In the genomic region with DNA sequence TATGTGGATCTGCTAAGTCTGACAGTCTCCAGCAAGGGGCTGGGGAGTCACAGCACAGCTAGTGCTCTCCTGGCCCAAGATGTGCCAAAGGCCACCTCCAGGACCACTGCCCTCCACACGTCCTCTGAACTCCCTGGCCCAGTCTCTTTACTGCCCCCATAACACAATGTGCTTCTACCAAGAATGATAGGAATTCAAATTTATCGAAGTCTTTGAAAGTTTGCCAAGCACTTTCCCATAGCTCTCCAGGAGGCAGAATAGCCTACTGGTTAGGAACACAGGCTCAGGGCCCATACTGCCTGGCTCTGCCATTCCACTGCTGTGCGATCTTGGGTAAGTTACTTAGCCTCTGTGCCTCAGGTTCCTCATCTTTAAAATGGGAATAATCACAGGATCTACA, we compare ENCODE assay signal across 25 cellular contexts.
DNase-seq lines count a peak whose midpoint lies in the region; ATAC-seq, FAIRE-seq and TF ChIP-seq lines count a peak whose summit lies in the region.
"Had no signal": no experiment of that assay in that cellular context is flagged by ENCODE, and none has a peak within 500 bp of the region (broad histone marks: within the 10 kb centered on the region; RNA-seq: fewer than 3 reads in every experiment).

No MANE protein-coding gene starts in this region.

- BruUV-seq in HepG2 (replicated peaks; lab: Mats Ljungman, UMichigan) = no TSS peak

- H3K4me1 ChIP-seq in astrocyte (ENCODE audit: insufficient read depth, low read length) = peaks cover 8% of the 10 kb centered on the region
- H3K4me1 ChIP-seq in lower lobe of right lung = no peaks in the 10 kb centered on the region
- peaks cover 0 to 2% (median 0%) of the 10 kb centered on the region in 4 donors for H3K4me1 ChIP-seq in sigmoid colon
- H3K4me1 ChIP-seq in HepG2 (ENCODE audit: insufficient read depth, low read length) = no peaks in the 10 kb centered on the region
- H3K4me1 ChIP-seq: colonic mucosa, esophagus squamous epithelium, HAP-1, suprapubic skin had no signal

- H2AFZ ChIP-seq in astrocyte (ENCODE audit: low read depth, low read length) = peak overlapping the region; percentile 34
- H2AFZ ChIP-seq in HepG2 (ENCODE audit: low read length) = no peak overlapping the region

- H3K4me3 ChIP-seq in astrocyte (ENCODE audit: insufficient read depth, low read depth, low read length) = no peak overlapping the region
- H3K4me3 ChIP-seq in lower lobe of right lung = no peak overlapping the region
- no peak overlapping the region for H3K4me3 ChIP-seq in sigmoid colon
- H3K4me3 ChIP-seq in HepG2 (replicated peaks in 1 of 3; ENCODE audit: insufficient read depth in 1 of 3, low read depth in 2 of 3, low read length in 3 of 3) = no peak overlapping the region
- H3K4me3 ChIP-seq: cardiac muscle cell, colonic mucosa, esophagus squamous epithelium, HAP-1, mucosa of descending colon, suprapubic skin had no signal

- H3K4me3 Mint-ChIP-seq in astrocyte (ENCODE audit: unreplicated experiment) = no peak overlapping the region
- H3K4me3 Mint-ChIP-seq: activated CD4-positive, alpha-beta T cell treated with anti-CD3 and anti-CD28 coated beads for 36 hours; activated CD8-positive, alpha-beta T cell treated with anti-CD3 and anti-CD28 coated beads, Interleukin-2, amount 10 ng/mL, durations not matched to agents 7 days and 5 days; activated naive CD4-positive, alpha-beta T cell treated with anti-CD3 and anti-CD28 coated beads, Interleukin-2, amount 50 U/mL, for 24 hours; B cell; CD8-positive, alpha-beta memory T cell had no signal

- H4K20me1 ChIP-seq in astrocyte (ENCODE audit: insufficient read depth, low read length) (no peaks in the 10 kb centered on the region), HepG2 (ENCODE audit: insufficient read depth, low read length) (no peaks in the 10 kb centered on the region)

- TF ChIP-seq POLR2A in sigmoid colon (IDR thresholded peaks at IDR 0.05) (no peak), HepG2 (IDR thresholded peaks at IDR 0.05; ENCODE audit: insufficient read depth in 1 of 2, low read depth in 2 of 2, low read length in 2 of 2) (no peak)

- POLR2A ChIA-PET in HepG2 (lab: Yijun Ruan, JAX) = no interaction called here

- no peak for TF ChIP-seq EP300 in sigmoid colon (IDR thresholded peaks at IDR 0.05)
- TF ChIP-seq EP300 in HepG2 (IDR thresholded peaks at IDR 0.05; ENCODE audit: low read depth in 2 of 2, low read length in 2 of 2) = no peak
- TF ChIP-seq EP300 in HepG2 (CRISPR knock-in tag; IDR thresholded peaks at IDR 0.05; ENCODE audit: borderline replicate concordance) = no peak

- H3K4me1 Mint-ChIP-seq in astrocyte (ENCODE audit: low read depth, unreplicated experiment) = peaks cover 57% of the 10 kb centered on the region

- TF ChIP-seq RAD21 in HepG2 (CRISPR knock-in tag; IDR thresholded peaks at IDR 0.05) = no peak

- H3K27ac ChIP-seq in astrocyte (ENCODE audit: low read depth, low read length) (no peak overlapping the region), lower lobe of right lung (peak overlapping the region; percentile 36), sigmoid colon (peak overlapping the region; percentile 34 to 52 (median 44)), HepG2 (ENCODE audit: extremely low read length, insufficient read depth, low read length) (no peak overlapping the region)
- H3K27ac ChIP-seq: cardiac muscle cell, colonic mucosa, suprapubic skin had no signal

- H3K9ac ChIP-seq in astrocyte (ENCODE audit: low read length) = no peak overlapping the region
- H3K9ac ChIP-seq in HepG2 (ENCODE audit: insufficient read depth, low read depth, low read length) = no peak overlapping the region

- FAIRE-seq in astrocyte (lab: Jason Lieb, UNC) = peak; percentile 29
- no peak for FAIRE-seq in HepG2 (lab: Jason Lieb, UNC)
- FAIRE-seq: islet of Langerhans had no signal

- H3K9me3 Mint-ChIP-seq in astrocyte (ENCODE audit: unreplicated experiment) = no peaks in the 10 kb centered on the region
- H3K9me3 Mint-ChIP-seq: activated naive CD4-positive, alpha-beta T cell treated with anti-CD3 and anti-CD28 coated beads, Interleukin-2, amount 50 U/mL, for 24 hours; activated T-helper 2 cell treated with anti-CD3 and anti-CD28 coated beads, Interferon-gamma antibody, Interleukin-2, Interleukin-4, amounts not matched to agents 10 μg/mL and 5 μg/mL and 100 μg/mL, durations not matched to agents 14 hours and 24 hours and 36 hours; CD8-positive, alpha-beta memory T cell had no signal

- 74 to 84% methylated on average over 3 of the region's 3 CpGs for WGBS in sigmoid colon, 2 donors
- WGBS in HepG2 (ENCODE audit: low lambda C conversion rate) = no CpG with 5 or more reads among the region's 3 CpGs

- H3K9me3 ChIP-seq in astrocyte (ENCODE audit: insufficient read depth, low read depth, low read length) (no peaks in the 10 kb centered on the region), lower lobe of right lung (no peaks in the 10 kb centered on the region), sigmoid colon (no peaks in the 10 kb centered on the region), HepG2 (ENCODE audit: low read length) (no peaks in the 10 kb centered on the region)
- H3K9me3 ChIP-seq: colonic mucosa, esophagus squamous epithelium, HAP-1, mucosa of descending colon, suprapubic skin had no signal

- peaks cover 1% of the 10 kb centered on the region for H3K36me3 Mint-ChIP-seq in astrocyte (ENCODE audit: low read depth, unreplicated experiment)
- H3K36me3 Mint-ChIP-seq: activated naive CD4-positive, alpha-beta T cell treated with anti-CD3 and anti-CD28 coated beads, Interleukin-2, amount 50 U/mL, for 24 hours; CD8-positive, alpha-beta memory T cell had no signal

- no peaks in the 10 kb centered on the region for H3K27me3 Mint-ChIP-seq in astrocyte (ENCODE audit: low read depth, unreplicated experiment)
- H3K27me3 Mint-ChIP-seq: activated naive CD4-positive, alpha-beta T cell treated with anti-CD3 and anti-CD28 coated beads, Interleukin-2, amount 50 U/mL, for 24 hours had no signal

- no peak for ATAC-seq in lower lobe of right lung
- ATAC-seq in HG03139 (IDR thresholded peaks at IDR 0.05; ENCODE audit: unreplicated experiment) = no peak
- ATAC-seq in GM21447 (IDR thresholded peaks at IDR 0.05; ENCODE audit: unreplicated experiment) = no peak
- ATAC-seq in HepG2 = no peak
- ATAC-seq in HG03342 (IDR thresholded peaks at IDR 0.05; ENCODE audit: unreplicated experiment) = no peak
- ATAC-seq: activated CD4-positive, alpha-beta T cell treated with anti-CD3 and anti-CD28 coated beads for 36 hours; activated CD8-positive, alpha-beta T cell treated with anti-CD3 and anti-CD28 coated beads, Interleukin-2, amount 10 ng/mL, durations not matched to agents 7 days and 5 days; mucosa of descending colon had no signal

- no peak overlapping the region for H3K27ac Mint-ChIP-seq in astrocyte (ENCODE audit: unreplicated experiment)
- H3K27ac Mint-ChIP-seq: activated CD4-positive, alpha-beta T cell treated with anti-CD3 and anti-CD28 coated beads for 36 hours; activated CD8-positive, alpha-beta T cell treated with anti-CD3 and anti-CD28 coated beads, Interleukin-2, amount 10 ng/mL, durations not matched to agents 7 days and 5 days; activated naive CD4-positive, alpha-beta T cell treated with anti-CD3 and anti-CD28 coated beads, Interleukin-2, amount 50 U/mL, for 24 hours; activated T-helper 2 cell treated with anti-CD3 and anti-CD28 coated beads, Interferon-gamma antibody, Interleukin-2, Interleukin-4, amounts not matched to agents 10 μg/mL and 5 μg/mL and 100 μg/mL, durations not matched to agents 14 hours and 24 hours and 36 hours; B cell had no signal

- in situ Hi-C loops in HepG2 (cut with HindIII; ENCODE audit: extremely low pct_ligation_motif_present, low pct_unique_long_range_greater_than_20kb) = loop anchor here (10.0 kb wide), 1 partner anchor 127 kb away; no protein-coding TSS in a partner anchor

- intact Hi-C loops in lower lobe of right lung (cut with DNase I) (no loop called here), sigmoid colon (cut with DNase I) (no loop called here), HepG2 (cut with micrococcal nuclease; ENCODE audit: unreplicated experiment) (no loop called here)

- H3K79me2 ChIP-seq in astrocyte (ENCODE audit: insufficient read depth, low read length) (no peaks in the 10 kb centered on the region), HepG2 (ENCODE audit: insufficient read depth, low read length) (no peaks in the 10 kb centered on the region)

- H3K4me2 ChIP-seq in astrocyte (ENCODE audit: low read length) (peak overlapping the region; percentile 13), HepG2 (ENCODE audit: low read depth, low read length) (no peak overlapping the region)

- H3K36me3 ChIP-seq in astrocyte (ENCODE audit: insufficient read depth, low read length) = no peaks in the 10 kb centered on the region
- H3K36me3 ChIP-seq in lower lobe of right lung = no peaks in the 10 kb centered on the region
- H3K36me3 ChIP-seq in sigmoid colon = no peaks in the 10 kb centered on the region
- H3K36me3 ChIP-seq in HepG2 (replicated peaks in 1 of 2; ENCODE audit: control insufficient read depth in 1 of 2, insufficient read depth in 2 of 2, low read length in 2 of 2) = no peaks in the 10 kb centered on the region
- H3K36me3 ChIP-seq: cardiac muscle cell, colonic mucosa, esophagus squamous epithelium, HAP-1, suprapubic skin had no signal

- CTCF ChIA-PET in HepG2 (lab: Yijun Ruan, JAX; ENCODE audit: low intra/inter-chr PET ratio, low total read pairs) = no interaction called here

- TF ChIP-seq CTCF in astrocyte (IDR thresholded peaks at IDR 0.05; ENCODE audit: insufficient read depth, low read depth, low read length) (no peak), lower lobe of right lung (IDR thresholded peaks at IDR 0.05) (no peak), sigmoid colon (IDR thresholded peaks at IDR 0.05) (no peak), HepG2 (CRISPR knock-in tag; IDR thresholded peaks at IDR 0.05) (no peak)

- no peaks in the 10 kb centered on the region for H3K27me3 ChIP-seq in astrocyte (ENCODE audit: insufficient read depth, low read length)
- no peaks in the 10 kb centered on the region for H3K27me3 ChIP-seq in lower lobe of right lung (ENCODE audit: low read depth)
- peaks cover 0 to 2% (median 0%) of the 10 kb centered on the region in 3 donors for H3K27me3 ChIP-seq in sigmoid colon
- peaks cover 0 to 1% of the 10 kb centered on the region in 2 experiments; a peak in 1 of 5 replicates for H3K27me3 ChIP-seq in HepG2 (ENCODE audit: control insufficient read depth in 1 of 2, insufficient read depth in 2 of 2, low read length in 2 of 2)
- H3K27me3 ChIP-seq: cardiac muscle cell, colonic mucosa, esophagus squamous epithelium, suprapubic skin had no signal

- peak; percentile 30 for DNase-seq in EH (ENCODE audit: low read depth)
- DNase-seq in astrocyte (ENCODE audit: low read depth) = no peak
- DNase-seq in lower lobe of right lung = no peak
- DNase-seq in sigmoid colon = no peak
- no peak for DNase-seq in HepG2 (ENCODE audit: low spot score)
- DNase-seq: activated CD4-positive, alpha-beta T cell treated with anti-CD3 and anti-CD28 coated beads for 36 hours; activated CD8-positive, alpha-beta T cell treated with anti-CD3 and anti-CD28 coated beads, Interleukin-2, amount 10 ng/mL, durations not matched to agents 7 days and 5 days; CD8-positive, alpha-beta memory T cell; colonic mucosa; esophagus squamous epithelium; NCI-H1694; posterior cingulate gyrus; stimulated activated CD4-positive, alpha-beta T cell treated with anti-CD3 and anti-CD28 coated beads, Interleukin-15, amount 100 ng/mL, for 24 hours; stimulated activated naive CD4-positive, alpha-beta T cell had no signal

Comparison
In these comparisons a context has a peak if more than half of its experiments do, and no peak if none do; other contexts are left out.
1. H3K27ac ChIP-seq: peak in lower lobe of right lung (single experiment) and sigmoid colon (4 of 4); none in astrocyte (single experiment) and HepG2 (single experiment).